Comparison of ENCODE assay signal across 8 cellular contexts in genomic region chr22:42368379-42369249, GRCh38.
A peak's percentile ranks its signal among the peaks of the same experiment; 100 is the strongest.
DNase-seq lines count a peak whose midpoint lies in the region; ATAC-seq and TF ChIP-seq lines count a peak whose summit lies in the region.

No MANE protein-coding gene starts in this region.

- H3K4me2 ChIP-seq in OCI-LY3 (ENCODE audit: low read length), result peak overlapping the region; percentile 47

- ATAC-seq in HG02610 (IDR thresholded peaks at IDR 0.05; ENCODE audit: unreplicated experiment) (peak; percentile 7), thoracic aorta (ENCODE audit: insufficient number of reproducible peaks, low FRiP score, low read depth) (no peak)

- DNase-seq in GM12864 (ENCODE audit: low read depth) (no peak), thoracic aorta (ENCODE audit: low spot score) (no peak), cerebellar cortex (ENCODE audit: low spot score) (no peak), foreskin melanocyte (no peak)
- DNase-seq in central memory CD4-positive, alpha-beta T cell, result peak; percentile 15

- H3K27ac ChIP-seq in OCI-LY3 (ENCODE audit: low read length), result no peak overlapping the region
- H3K27ac ChIP-seq in thoracic aorta, result no peak overlapping the region

- no peak overlapping the region for H2AFZ ChIP-seq in OCI-LY3 (ENCODE audit: low read depth, low read length)

- H3K9ac ChIP-seq in OCI-LY3 (ENCODE audit: low read length), result no peak overlapping the region

- TF ChIP-seq CTCF in GM12864 (IDR thresholded peaks at IDR 0.05; ENCODE audit: low read depth, low read length, missing control alignments) (no peak), OCI-LY3 (IDR thresholded peaks at IDR 0.05; ENCODE audit: low read depth, low read length) (no peak), thoracic aorta (IDR thresholded peaks at IDR 0.05) (no peak)

- H4K20me1 ChIP-seq in OCI-LY3 (ENCODE audit: insufficient read depth, low read length), result no peaks in the 10 kb centered on the region

- H3K27me3 ChIP-seq in OCI-LY3 (ENCODE audit: low read depth, low read length) (peaks cover 22% of the 10 kb centered on the region), mononuclear cell (ENCODE audit: insufficient read depth, low read length) (peaks cover 49% of the 10 kb centered on the region), thoracic aorta (replicated peaks; ENCODE audit: insufficient read depth) (no peaks in the 10 kb centered on the region)

- H3K9me3 ChIP-seq in OCI-LY3 (ENCODE audit: insufficient read depth, low read length), result no peaks in the 10 kb centered on the region
- H3K9me3 ChIP-seq in mononuclear cell (ENCODE audit: low read depth, low read length), result no peaks in the 10 kb centered on the region
- H3K9me3 ChIP-seq in thoracic aorta, result no peaks in the 10 kb centered on the region

- H3K4me3 ChIP-seq in GM12864 (ENCODE audit: low read depth, low read length) (peak overlapping the region; percentile 50), OCI-LY3 (ENCODE audit: low read length) (peak overlapping the region; percentile 66), mononuclear cell (ENCODE audit: low read length) (peak overlapping the region; percentile 44), thoracic aorta (peak overlapping the region; percentile 88)

- no peaks in the 10 kb centered on the region for H3K4me1 ChIP-seq in OCI-LY3 (ENCODE audit: low read length)
- H3K4me1 ChIP-seq in mononuclear cell (ENCODE audit: insufficient read depth, low read length), result peaks cover 21% of the 10 kb centered on the region
- H3K4me1 ChIP-seq in thoracic aorta (ENCODE audit: control insufficient read depth in 1 of 2, low read depth in 2 of 2), result peaks cover 28 to 52% of the 10 kb centered on the region in 2 donors

- H3K36me3 ChIP-seq in OCI-LY3 (replicated peaks; ENCODE audit: low read depth, low read length), result no peaks in the 10 kb centered on the region
- H3K36me3 ChIP-seq in thoracic aorta, result no peaks in the 10 kb centered on the region

- H3K79me2 ChIP-seq in OCI-LY3 (ENCODE audit: low read length), result no peaks in the 10 kb centered on the region
